ENCODE assay signal across 8 cellular contexts in the genomic region with DNA sequence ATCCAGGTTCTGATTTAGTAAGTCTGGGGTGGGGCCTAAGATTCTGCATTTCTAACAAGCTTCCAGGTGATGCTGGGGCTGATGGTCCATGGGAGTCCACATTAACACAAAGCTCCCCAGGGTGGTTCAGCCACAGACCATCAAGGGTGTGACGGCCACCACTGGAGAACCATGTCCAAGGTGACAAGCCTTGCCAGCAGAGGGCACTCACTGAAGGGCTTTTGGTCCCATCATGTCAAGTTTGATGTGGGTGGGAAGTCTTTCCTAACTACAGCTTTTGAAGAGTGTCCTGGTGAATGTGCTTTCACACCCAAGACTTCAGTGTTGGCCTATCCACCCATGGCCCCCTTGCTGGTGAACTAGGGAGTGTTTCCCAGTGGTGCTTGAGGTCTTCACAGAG.
DNase-seq lines count a peak whose midpoint lies in the region; ATAC-seq, FAIRE-seq and TF ChIP-seq lines count a peak whose summit lies in the region.

No MANE protein-coding gene starts in this region.

- FAIRE-seq in GM19239 (lab: Jason Lieb, UNC), result no peak

- H3K4me3 ChIP-seq in mammary epithelial cell (replicated peaks in 1 of 3; ENCODE audit: insufficient read depth in 1 of 3, low read depth in 2 of 3, low read length in 3 of 3), result no peak overlapping the region

- peaks cover 3% of the 10 kb centered on the region for H3K27me3 ChIP-seq in mammary epithelial cell (ENCODE audit: insufficient read depth, low read length)

- BruUV-seq in mammary epithelial cell (replicated peaks; lab: Mats Ljungman, UMichigan), result no TSS peak

- no peaks in the 10 kb centered on the region for H3K79me2 ChIP-seq in mammary epithelial cell (ENCODE audit: insufficient read depth, low read length)

- intact Hi-C loops in mammary epithelial cell (cut with micrococcal nuclease), result loop anchor here (1.0 to 2.0 kb wide), 3 partner anchors 41 to 82 kb away; partner anchors contain the start of gene LGR6

- no peaks in the 10 kb centered on the region for H3K9me3 Mint-ChIP-seq in natural killer cell treated with Interleukin-12 subunit alpha and Interleukin-12 subunit beta and Interleukin-15 and Interleukin-18, amount 100 ng/mL, for 72 hours

- no peaks in the 10 kb centered on the region for H4K20me1 ChIP-seq in mammary epithelial cell (ENCODE audit: insufficient read depth, low read length)

- H3K36me3 ChIP-seq in mammary epithelial cell (ENCODE audit: insufficient read depth, low read length), result no peaks in the 10 kb centered on the region

- in situ Hi-C loops in mammary epithelial cell (cut with MboI; ENCODE audit: low sequenced_read_pairs in 2 of 2), result no loop called here

- no peaks in the 10 kb centered on the region for H3K36me3 Mint-ChIP-seq in natural killer cell treated with Interleukin-12 subunit alpha and Interleukin-12 subunit beta and Interleukin-15 and Interleukin-18, amount 100 ng/mL, for 72 hours

- TF ChIP-seq CTCF in AG09319 (IDR thresholded peaks at IDR 0.05; ENCODE audit: low read depth, low read length) (peak; percentile 48), mammary epithelial cell (conservative IDR thresholded peaks at IDR 0.05 in 1 of 2, IDR thresholded peaks at IDR 0.05 in 1 of 2; ENCODE audit: extremely low read depth in 1 of 2, insufficient read depth in 1 of 2, low read depth in 1 of 2, low read length in 2 of 2) (peak; percentile 48 to 72)

- H3K27me3 Mint-ChIP-seq in natural killer cell treated with Interleukin-12 subunit alpha and Interleukin-12 subunit beta and Interleukin-15 and Interleukin-18, amount 100 ng/mL, for 72 hours, result no peaks in the 10 kb centered on the region

- ATAC-seq in natural killer cell treated with Interleukin-12 subunit alpha and Interleukin-12 subunit beta and Interleukin-15 and Interleukin-18, amount 100 ng/mL, for 72 hours, result peak; percentile 55 to 74
- ATAC-seq in HG03439 (IDR thresholded peaks at IDR 0.05; ENCODE audit: unreplicated experiment) (no peak), GM21717 (IDR thresholded peaks at IDR 0.05; ENCODE audit: unreplicated experiment) (no peak)

- WGBS in mammary epithelial cell (ENCODE audit: low coverage, missing lambda C conversion rate), result 88% methylated on average over 1 of the region's 1 CpG

- H3K9ac ChIP-seq in mammary epithelial cell (ENCODE audit: insufficient read depth, low read length), result no peak overlapping the region

- no peaks in the 10 kb centered on the region for H3K9me3 ChIP-seq in mammary epithelial cell (replicated peaks; ENCODE audit: insufficient read depth, low read length)

- no peak overlapping the region for H3K27ac ChIP-seq in mammary epithelial cell (ENCODE audit: insufficient read depth, low read depth, low read length)

- CTCF ChIA-PET in mammary epithelial cell (lab: Charles Lee; ENCODE audit: low non-redundant PET), result interaction anchor here (0.6 to 1.3 kb wide), 4 partner anchors 9 to 68 kb away, joined by 3 to 16 read pairs (median 3); no protein-coding TSS in a partner anchor

- DNase-seq in AG09319 (ENCODE audit: extremely low read depth, low read depth) (no peak), GM19239 (ENCODE audit: insufficient read length, low spot score) (peak; percentile 35), T follicular helper cell (ENCODE audit: low read depth) (peak; percentile 14), mammary epithelial cell (no peak), cerebellar nuclear complex (lab: John Stamatoyannopoulos, UW) (no peak)
- peak; percentile 66 for DNase-seq in natural killer cell treated with Interleukin-12 subunit alpha and Interleukin-12 subunit beta and Interleukin-15 and Interleukin-18, amount 100 ng/mL, for 72 hours (ENCODE audit: low spot score)

- peaks cover 0 to 20% of the 10 kb centered on the region in 2 donors for H3K4me1 Mint-ChIP-seq in natural killer cell treated with Interleukin-12 subunit alpha and Interleukin-12 subunit beta and Interleukin-15 and Interleukin-18, amount 100 ng/mL, for 72 hours (ENCODE audit: low read depth in 2 of 2)

- no peak overlapping the region for H3K4me2 ChIP-seq in mammary epithelial cell (ENCODE audit: insufficient read depth, low read depth, low read length)

- no peak overlapping the region for H2AFZ ChIP-seq in mammary epithelial cell (ENCODE audit: low read depth, low read length)

- dilution Hi-C loops in mammary epithelial cell (cut with HindIII; ENCODE audit: low sequenced_read_pairs), result loop anchor here (5.0 to 10.0 kb wide), 2 partner anchors 43 to 60 kb away; no protein-coding TSS in a partner anchor

- no peak overlapping the region for H3K4me3 Mint-ChIP-seq in natural killer cell treated with Interleukin-12 subunit alpha and Interleukin-12 subunit beta and Interleukin-15 and Interleukin-18, amount 100 ng/mL, for 72 hours

- H3K4me1 ChIP-seq in mammary epithelial cell (ENCODE audit: insufficient read depth, low read length), result no peaks in the 10 kb centered on the region

- peak overlapping the region in 1 of 2 donors; percentile 50 for H3K27ac Mint-ChIP-seq in natural killer cell treated with Interleukin-12 subunit alpha and Interleukin-12 subunit beta and Interleukin-15 and Interleukin-18, amount 100 ng/mL, for 72 hours

Comparison
In these comparisons a context has a peak if more than half of its experiments do, and no peak if none do; other contexts are left out.
1. DNase-seq: peak in GM19239 (single experiment), T follicular helper cell (single experiment) and natural killer cell treated with Interleukin-12 subunit alpha and Interleukin-12 subunit beta and Interleukin-15 and Interleukin-18, amount 100 ng/mL, for 72 hours (single experiment); none in AG09319 (single experiment), mammary epithelial cell (single experiment) and cerebellar nuclear complex (0 of 2).
2. ATAC-seq: peak in natural killer cell treated with Interleukin-12 subunit alpha and Interleukin-12 subunit beta and Interleukin-15 and Interleukin-18, amount 100 ng/mL, for 72 hours (2 of 2); none in HG03439 (single experiment) and GM21717 (single experiment).